8 cellular contexts compared by ENCODE assay signal in genomic region chr12:121499929-121500793, GRCh38.
DNase-seq lines count a peak whose midpoint lies in the region; ATAC-seq and TF ChIP-seq lines count a peak whose summit lies in the region.

No MANE protein-coding gene starts in this region.

- ATAC-seq in GM19455 (IDR thresholded peaks at IDR 0.05; ENCODE audit: unreplicated experiment) (peak; percentile 72), left lobe of liver (peak; percentile 91), HG03097 (IDR thresholded peaks at IDR 0.05; ENCODE audit: low FRiP score, unreplicated experiment) (no peak)

- no peak overlapping the region for H3K4me3 ChIP-seq in A673 (ENCODE audit: low read depth, low read length, poor library complexity, severe bottlenecking)

- no TSS peak for BruUV-seq in A673 (replicated peaks; lab: Mats Ljungman, UMichigan)

- H3K27ac ChIP-seq in A673 (ENCODE audit: low read depth, low read length, poor library complexity, severe bottlenecking): no peak overlapping the region

- intact Hi-C loops in A673 (cut with micrococcal nuclease; ENCODE audit: unreplicated experiment): loop anchor here (1.0 kb wide), 1 partner anchor 182 kb away; no protein-coding TSS in a partner anchor

- DNase-seq in A673 (ENCODE audit: low spot score): peak; percentile 84
- DNase-seq in NCI-H2196 (lab: John Stamatoyannopoulos, UW; ENCODE audit: unreplicated experiment): peak; percentile 81
- peak; percentile 58 for DNase-seq in activated CD4-positive, alpha-beta T cell treated with anti-CD3 and anti-CD28 coated beads for 1 hour
- DNase-seq in cerebellar cortex (ENCODE audit: low spot score): peak; percentile 85
- DNase-seq in left lobe of liver (ENCODE audit: low spot score): peak; percentile 79
- DNase-seq in stimulated activated CD4-positive, alpha-beta T cell treated with anti-CD3 and anti-CD28 coated beads, Interleukin-1b, Interleukin-23, amount 100 ng/mL, for 4 hours (ENCODE audit: low read depth in 2 of 2): peak; percentile 75 to 77

- POLR2A ChIA-PET in A673 (lab: Charles Lee; ENCODE audit: low non-redundant PET): interaction anchor here (0.7 kb wide), 1 partner anchor 1192 kb away, joined by 3 read pairs; no protein-coding TSS in a partner anchor

- no peaks in the 10 kb centered on the region for H3K9me3 ChIP-seq in A673 (ENCODE audit: low read depth, low read length, poor library complexity, severe bottlenecking)

- H3K4me1 ChIP-seq in A673 (ENCODE audit: insufficient read depth, low read length, poor library complexity, severe bottlenecking): peaks cover 5% of the 10 kb centered on the region

- CTCF ChIA-PET in A673 (lab: Charles Lee): no interaction called here

- peak; percentile 93 for TF ChIP-seq CTCF in A673 (conservative IDR thresholded peaks at IDR 0.05; ENCODE audit: low read depth, low read length)

- H3K36me3 ChIP-seq in A673 (ENCODE audit: insufficient read depth, low read length, poor library complexity, severe bottlenecking): no peaks in the 10 kb centered on the region

- H3K27me3 ChIP-seq in A673 (replicated peaks; ENCODE audit: insufficient read depth, low read depth, low read length, poor library complexity): no peaks in the 10 kb centered on the region
